In genomic region chr9:127979333-127980055, GRCh38 we compare ENCODE assay signal across 8 cellular contexts. TPM values are rescaled to one million over a fixed set of nuclear protein-coding genes. Genes with fewer than 3 reads are reported as not detected.
DNase-seq lines count a peak whose midpoint lies in the region; ATAC-seq, FAIRE-seq and TF ChIP-seq lines count a peak whose summit lies in the region.

No MANE protein-coding gene starts in this region.

- DNase-seq in stimulated activated naive CD8-positive, alpha-beta T cell treated with anti-CD3 and anti-CD28 coated beads, Interleukin-15, Interleukin-2, amounts not matched to agents 100 U/mL and 50 U/mL, for 24 hours, result no peak
- DNase-seq in NAMALWA (ENCODE audit: low spot score) (peak; percentile 83), left cardiac atrium (peak; percentile 67), pancreas (peak; percentile 51 to 91 (median 74))
- no peak for DNase-seq in stimulated activated CD4-positive, alpha-beta T cell treated with anti-CD3 and anti-CD28 coated beads, Interleukin-1b, Interleukin-23, amount 100 ng/mL, for 48 hours

- H3K27me3 ChIP-seq in pancreas, result no peaks in the 10 kb centered on the region

- H3K27me3 Mint-ChIP-seq in stimulated activated naive CD8-positive, alpha-beta T cell treated with anti-CD3 and anti-CD28 coated beads, Interleukin-15, Interleukin-2, amounts not matched to agents 100 ng/mL and 50 ng/mL, for 24 hours, result no peaks in the 10 kb centered on the region
- no peaks in the 10 kb centered on the region for H3K27me3 Mint-ChIP-seq in activated naive CD8-positive, alpha-beta T cell

- TF ChIP-seq CTCF in pancreas (IDR thresholded peaks at IDR 0.05), result no peak

- peak overlapping the region; percentile 87 for H3K27ac Mint-ChIP-seq in stimulated activated naive CD8-positive, alpha-beta T cell treated with anti-CD3 and anti-CD28 coated beads, Interleukin-15, Interleukin-2, amounts not matched to agents 100 ng/mL and 50 ng/mL, for 24 hours
- peak overlapping the region; percentile 90 for H3K27ac Mint-ChIP-seq in activated naive CD8-positive, alpha-beta T cell

- intact Hi-C loops in left cardiac atrium (cut with DNase I), result no loop called here
- intact Hi-C loops in pancreas (cut with DNase I), result no loop called here

- no peaks in the 10 kb centered on the region for H3K9me3 Mint-ChIP-seq in stimulated activated naive CD8-positive, alpha-beta T cell treated with anti-CD3 and anti-CD28 coated beads, Interleukin-15, Interleukin-2, amounts not matched to agents 100 ng/mL and 50 ng/mL, for 24 hours
- no peaks in the 10 kb centered on the region for H3K9me3 Mint-ChIP-seq in activated naive CD8-positive, alpha-beta T cell (ENCODE audit: low read depth)

- ATAC-seq in stimulated activated naive CD8-positive, alpha-beta T cell treated with anti-CD3 and anti-CD28 coated beads, Interleukin-15, Interleukin-2, amounts not matched to agents 100 U/mL and 50 U/mL, for 24 hours, result no peak
- ATAC-seq in left cardiac atrium (peak; percentile 2 to 4), pancreas (peak; percentile 1 to 6 (median 4)), GM21576 (IDR thresholded peaks at IDR 0.05; ENCODE audit: unreplicated experiment) (no peak)

- no peaks in the 10 kb centered on the region for H3K9me3 ChIP-seq in pancreas

- H3K36me3 ChIP-seq in pancreas, result no peaks in the 10 kb centered on the region

- H3K4me3 ChIP-seq in pancreas, result peak overlapping the region; percentile 69 to 84 (median 76)

- peaks cover 6% of the 10 kb centered on the region for H3K36me3 Mint-ChIP-seq in stimulated activated naive CD8-positive, alpha-beta T cell treated with anti-CD3 and anti-CD28 coated beads, Interleukin-15, Interleukin-2, amounts not matched to agents 100 ng/mL and 50 ng/mL, for 24 hours (ENCODE audit: low read depth)
- H3K36me3 Mint-ChIP-seq in activated naive CD8-positive, alpha-beta T cell, result no peaks in the 10 kb centered on the region

- FAIRE-seq in pancreas (lab: Jason Lieb, UNC), result no peak

- peak overlapping the region; percentile 93 for H3K4me3 Mint-ChIP-seq in stimulated activated naive CD8-positive, alpha-beta T cell treated with anti-CD3 and anti-CD28 coated beads, Interleukin-15, Interleukin-2, amounts not matched to agents 100 ng/mL and 50 ng/mL, for 24 hours
- H3K4me3 Mint-ChIP-seq in activated naive CD8-positive, alpha-beta T cell, result peak overlapping the region; percentile 96

- WGBS in pancreas, 2 donors, result 1 to 2% methylated on average over 24 of the region's 24 CpGs

- peak overlapping the region; percentile 80 to 86 (median 82) for H3K27ac ChIP-seq in pancreas

- peaks cover 73% of the 10 kb centered on the region for H3K4me1 Mint-ChIP-seq in stimulated activated naive CD8-positive, alpha-beta T cell treated with anti-CD3 and anti-CD28 coated beads, Interleukin-15, Interleukin-2, amounts not matched to agents 100 ng/mL and 50 ng/mL, for 24 hours (ENCODE audit: low read depth)
- peaks cover 63% of the 10 kb centered on the region for H3K4me1 Mint-ChIP-seq in activated naive CD8-positive, alpha-beta T cell (ENCODE audit: low read depth)

- peaks cover 37 to 45% (median 37%) of the 10 kb centered on the region in 3 donors for H3K4me1 ChIP-seq in pancreas

RNA-seq across cellular contexts. Expression of gene EEIG1, which starts 1.3 kb away (rescaled TPM):
- total RNA-seq in left cardiac atrium (10 to 100 TPM; 24.9 to 27.3 TPM), pancreas (10 to 100 TPM; 47.7 to 85.4 (median 69.1) TPM)
- 10 to 100 TPM; 25.4 to 56.5 TPM for polyA plus RNA-seq in pancreas

RNA-seq across cellular contexts. Expression of gene DPM2, which starts 41.8 kb away (rescaled TPM):
- total RNA-seq in left cardiac atrium (10 to 100 TPM; 14.7 to 18.3 TPM), pancreas (10 to 100 TPM; 19.6 to 34.9 (median 25.5) TPM)
- 10 to 100 TPM; 39.0 to 56.8 TPM for polyA plus RNA-seq in pancreas

RNA-seq across cellular contexts. Expression of gene PIP5KL1, which starts 48.9 kb away (rescaled TPM):
- total RNA-seq in left cardiac atrium, result under 1 TPM; 0.50 to 0.99 TPM
- 1 to 10 TPM; 1.0 to 2.2 (median 1.2) TPM for total RNA-seq in pancreas
- polyA plus RNA-seq in pancreas, result 1 to 10 TPM in 1 of 2 donors, under 1 TPM in 1; 0.80 to 2.5 TPM

Comparison
In these comparisons a context has a peak if more than half of its experiments do, and no peak if none do; other contexts are left out.
1. ATAC-seq: peak in left cardiac atrium (2 of 2) and pancreas (4 of 4); none in stimulated activated naive CD8-positive, alpha-beta T cell treated with anti-CD3 and anti-CD28 coated beads, Interleukin-15, Interleukin-2, amounts not matched to agents 100 U/mL and 50 U/mL, for 24 hours (single experiment) and GM21576 (single experiment).
2. DNase-seq: peak in NAMALWA (single experiment), left cardiac atrium (single experiment) and pancreas (6 of 6); none in stimulated activated naive CD8-positive, alpha-beta T cell treated with anti-CD3 and anti-CD28 coated beads, Interleukin-15, Interleukin-2, amounts not matched to agents 100 U/mL and 50 U/mL, for 24 hours (single experiment) and stimulated activated CD4-positive, alpha-beta T cell treated with anti-CD3 and anti-CD28 coated beads, Interleukin-1b, Interleukin-23, amount 100 ng/mL, for 48 hours (single experiment).